22 cellular contexts compared by ENCODE assay signal in the genomic region with DNA sequence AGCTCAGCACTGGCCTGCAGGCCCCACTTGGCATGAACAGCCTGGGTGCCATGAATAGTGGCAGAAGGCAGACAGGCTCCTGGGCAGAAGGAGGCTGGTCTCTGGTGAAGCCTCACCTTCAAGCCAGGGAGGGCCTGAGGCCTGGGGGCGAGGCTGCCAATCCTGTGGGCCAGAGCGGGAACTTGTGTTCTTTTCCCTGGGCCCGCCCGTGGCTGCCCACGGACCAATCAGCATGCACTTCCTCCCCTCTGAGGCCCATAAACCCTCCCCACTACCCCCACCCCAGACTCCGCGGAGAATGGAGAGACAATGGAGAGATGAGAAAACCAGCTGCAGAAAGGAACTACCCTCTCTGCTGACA.
DNase-seq lines count a peak whose midpoint lies in the region; ATAC-seq and TF ChIP-seq lines count a peak whose summit lies in the region.
"Had no signal": no experiment of that assay in that cellular context is flagged by ENCODE, and none has a peak within 500 bp of the region (broad histone marks: within the 10 kb centered on the region; RNA-seq: fewer than 3 reads in every experiment).

No MANE protein-coding gene starts in this region.

- no peaks in the 10 kb centered on the region for H3K9me2 ChIP-seq in GM23248 (ENCODE audit: insufficient read depth)

- no peak overlapping the region for H2AFZ ChIP-seq in GM23248

- H3K27me3 Mint-ChIP-seq in CD14-positive monocyte (ENCODE audit: low read depth in 3 of 3) (no peaks in the 10 kb centered on the region), endothelial cell (ENCODE audit: unreplicated experiment) (peaks cover 2% of the 10 kb centered on the region)
- H3K27me3 Mint-ChIP-seq in central memory CD8-positive, alpha-beta T cell, result no peaks in the 10 kb centered on the region
- H3K27me3 Mint-ChIP-seq: CD4-positive, alpha-beta memory T cell had no signal

- H3K4me3 ChIP-seq in GM23248, result no peak overlapping the region
- H3K4me3 ChIP-seq: BLaER1, SJSA1 had no signal

- H3K4me2 ChIP-seq in GM23248 (ENCODE audit: unreplicated experiment), result no peak overlapping the region
- H3K4me2 ChIP-seq: BLaER1 had no signal

- no peak overlapping the region for H3K27ac Mint-ChIP-seq in CD14-positive monocyte
- H3K27ac Mint-ChIP-seq in central memory CD8-positive, alpha-beta T cell (ENCODE audit: low read depth), result no peak overlapping the region
- no peak overlapping the region for H3K27ac Mint-ChIP-seq in endothelial cell (ENCODE audit: unreplicated experiment)
- H3K27ac Mint-ChIP-seq: CD4-positive, alpha-beta memory T cell had no signal

- H3K9me3 ChIP-seq in GM23248 (ENCODE audit: low read depth), result no peaks in the 10 kb centered on the region
- H3K9me3 ChIP-seq: BLaER1, Caco-2, SJSA1 had no signal

- no peaks in the 10 kb centered on the region for H3F3A ChIP-seq in GM23248 (ENCODE audit: insufficient read depth)

- H3K4me3 Mint-ChIP-seq in CD14-positive monocyte (no peak overlapping the region), endothelial cell (ENCODE audit: unreplicated experiment) (no peak overlapping the region)
- H3K4me3 Mint-ChIP-seq in central memory CD8-positive, alpha-beta T cell, result no peak overlapping the region
- H3K4me3 Mint-ChIP-seq: CD4-positive, alpha-beta memory T cell had no signal

- no peak for TF ChIP-seq CTCF in CD14-positive monocyte (IDR thresholded peaks at IDR 0.05)
- no peak for TF ChIP-seq CTCF in endothelial cell (IDR thresholded peaks at IDR 0.05; ENCODE audit: unreplicated experiment)

- in situ Hi-C loops in GM23248 (cut with MboI), result no loop called here

- peak; percentile 42 for DNase-seq in CD14-positive monocyte (ENCODE audit: low spot score)
- DNase-seq in HuH-7 (ENCODE audit: low spot score), result peak; percentile 47
- peak; percentile 68 for DNase-seq in NCI-H510A treated with DMSO at 0.1 percent for 48 hours (lab: John Stamatoyannopoulos, UW)
- DNase-seq in central memory CD8-positive, alpha-beta T cell (ENCODE audit: low spot score in 2 of 2), result no peak
- DNase-seq in GM23248, result no peak
- DNase-seq in NCI-H524 (lab: John Stamatoyannopoulos, UW), result no peak
- no peak for DNase-seq in endothelial cell (ENCODE audit: low spot score)
- DNase-seq: Caco-2, DMS 273 treated with DMSO at 0.1 percent for 48 hours, DND-41, Karpas-422, MV-4-11, NCI-H1105 treated with DMSO at 0.1 percent for 48 hours, NCI-H187 treated with DMSO at 0.1 percent for 48 hours, NCI-H2107, OCI-M1, SW 1271 had no signal

- H3K27me3 ChIP-seq in GM23248 (replicated peaks; ENCODE audit: insufficient read depth), result no peaks in the 10 kb centered on the region
- H3K27me3 ChIP-seq: BLaER1, SJSA1 had no signal

- H3K9ac ChIP-seq in GM23248, result no peak overlapping the region
- H3K9ac ChIP-seq: BLaER1 had no signal

- no peaks in the 10 kb centered on the region for H3K4me1 Mint-ChIP-seq in CD14-positive monocyte
- H3K4me1 Mint-ChIP-seq in central memory CD8-positive, alpha-beta T cell, result no peaks in the 10 kb centered on the region
- H3K4me1 Mint-ChIP-seq in endothelial cell (ENCODE audit: unreplicated experiment), result no peaks in the 10 kb centered on the region
- H3K4me1 Mint-ChIP-seq: CD4-positive, alpha-beta memory T cell had no signal

- H3K36me3 ChIP-seq in GM23248 (ENCODE audit: low read depth), result no peaks in the 10 kb centered on the region
- H3K36me3 ChIP-seq: BLaER1, SJSA1 had no signal

- H3K79me2 ChIP-seq in GM23248 (ENCODE audit: insufficient read depth), result no peaks in the 10 kb centered on the region

- H3K36me3 Mint-ChIP-seq in CD14-positive monocyte (no peaks in the 10 kb centered on the region), endothelial cell (ENCODE audit: low read depth, unreplicated experiment) (peaks cover 3% of the 10 kb centered on the region)
- H3K36me3 Mint-ChIP-seq in central memory CD8-positive, alpha-beta T cell (ENCODE audit: insufficient read depth), result no peaks in the 10 kb centered on the region
- H3K36me3 Mint-ChIP-seq: CD4-positive, alpha-beta memory T cell had no signal

- 62 to 65% methylated on average over 5 to 7 of the region's 7 CpGs for WGBS in GM23248 (ENCODE audit: low coverage in 1 of 2, low lambda C conversion rate in 2 of 2, missing lambda C conversion rate in 2 of 2), 2 experiments

- no peaks in the 10 kb centered on the region for H3K4me1 ChIP-seq in GM23248 (ENCODE audit: insufficient read depth)
- H3K4me1 ChIP-seq: BLaER1, Caco-2, SJSA1 had no signal

- H3K9me3 Mint-ChIP-seq in CD14-positive monocyte (peaks cover 0 to 10% (median 0%) of the 10 kb centered on the region in 7 donors), endothelial cell (ENCODE audit: unreplicated experiment) (no peaks in the 10 kb centered on the region)
- peaks cover 24% of the 10 kb centered on the region for H3K9me3 Mint-ChIP-seq in central memory CD8-positive, alpha-beta T cell

- no peaks in the 10 kb centered on the region for H4K20me1 ChIP-seq in GM23248 (ENCODE audit: insufficient read depth)
- H4K20me1 ChIP-seq: BLaER1 had no signal

- peak; percentile 33 for ATAC-seq in central memory CD8-positive, alpha-beta T cell (replicated peaks; ENCODE audit: extremely low read depth, poor library complexity, severe bottlenecking)
- no peak for ATAC-seq in GM18502 (IDR thresholded peaks at IDR 0.05; ENCODE audit: poor library complexity, unreplicated experiment)
- ATAC-seq: Right ventricle myocardium inferior had no signal

- intact Hi-C loops in CD14-positive monocyte (cut with micrococcal nuclease), result no loop called here

- H3K27ac ChIP-seq in GM23248, result no peak overlapping the region
- H3K27ac ChIP-seq: BLaER1, SJSA1 had no signal

Comparison
In these comparisons a context has a peak if more than half of its experiments do, and no peak if none do; other contexts are left out.
1. DNase-seq: peak in CD14-positive monocyte (single experiment), HuH-7 (single experiment) and NCI-H510A treated with DMSO at 0.1 percent for 48 hours (single experiment); none in central memory CD8-positive, alpha-beta T cell (0 of 2), GM23248 (single experiment), NCI-H524 (0 of 2) and endothelial cell (single experiment).